ENCODE assay signal across 8 cellular contexts in genomic region chr5:56951946-56952691, GRCh38. TPM values are rescaled to one million over a fixed set of nuclear protein-coding genes. Genes with fewer than 3 reads are reported as not detected.
DNase-seq lines count a peak whose midpoint lies in the region; ATAC-seq and TF ChIP-seq lines count a peak whose summit lies in the region.

MIER3 (minus strand) TSS chr5:56952123; CDS start chr5:56952102, 21 bp downstream.

- intact Hi-C loops in heart left ventricle (cut with DNase I) (loop anchor here in 6 of 10 donors (2.0 to 5.0 kb wide), 6 partner anchors 40 to 269 kb away; partner anchors contain the start of genes GPBP1 (in 1 of the 6) and SETD9 (in 1 of the 6)), posterior vena cava (cut with DNase I) (no loop called here)

- no peaks in the 10 kb centered on the region for H3K9me3 Mint-ChIP-seq in activated naive CD8-positive, alpha-beta T cell treated with anti-CD3 and anti-CD28 coated beads, Interleukin-2, amount 10 ng/mL, durations not matched to agents 7 days and 5 days

- H3K36me3 ChIP-seq in heart left ventricle (peaks cover 0 to 25% (median 13%) of the 10 kb centered on the region in 9 donors), upper lobe of left lung (peaks cover 0 to 7% (median 0%) of the 10 kb centered on the region in 4 donors)

- no peaks in the 10 kb centered on the region for H3K36me3 Mint-ChIP-seq in activated naive CD8-positive, alpha-beta T cell treated with anti-CD3 and anti-CD28 coated beads, Interleukin-2, amount 10 ng/mL, durations not matched to agents 7 days and 5 days

- TF ChIP-seq POLR2A in heart left ventricle (IDR thresholded peaks at IDR 0.05) (no peak), upper lobe of left lung (IDR thresholded peaks at IDR 0.05) (peak in 2 of 4 donors; percentile 23 to 52)

- DNase-seq in GM04503 (ENCODE audit: low read depth), result peak; percentile 9
- DNase-seq in GOT3 (lab: John Stamatoyannopoulos, UW), result peak; percentile 44
- peak; percentile 22 for DNase-seq in LNCaP clone FGC (ENCODE audit: low read depth)
- peak; percentile 26 to 69 for DNase-seq in SW 1271 (lab: John Stamatoyannopoulos, UW)
- DNase-seq in activated naive CD8-positive, alpha-beta T cell treated with anti-CD3 and anti-CD28 coated beads, Interleukin-2, amount 10 ng/mL, durations not matched to agents 7 days and 5 days, result peak; percentile 87
- peak; percentile 85 to 88 (median 86) for DNase-seq in heart left ventricle
- peak; percentile 94 for DNase-seq in posterior vena cava (ENCODE audit: low spot score)
- peak; percentile 76 to 97 for DNase-seq in upper lobe of left lung

- peaks cover 14% of the 10 kb centered on the region for H3K4me1 Mint-ChIP-seq in activated naive CD8-positive, alpha-beta T cell treated with anti-CD3 and anti-CD28 coated beads, Interleukin-2, amount 10 ng/mL, durations not matched to agents 7 days and 5 days

- H3K4me3 ChIP-seq in LNCaP clone FGC (ENCODE audit: low read depth, low read length) (peak within 1 kb of the TSS; percentile 85), heart left ventricle (peak within 1 kb of the TSS; percentile 73 to 97 (median 88)), upper lobe of left lung (peak within 1 kb of the TSS; percentile 69 to 98 (median 90))

- peak; percentile 93 for ATAC-seq in activated naive CD8-positive, alpha-beta T cell treated with anti-CD3 and anti-CD28 coated beads, Interleukin-2, amount 10 ng/mL, durations not matched to agents 7 days and 5 days (ENCODE audit: low read depth)
- ATAC-seq in heart left ventricle, result peak; percentile 79 to 98 (median 94)
- peak; percentile 92 to 97 for ATAC-seq in upper lobe of left lung (ENCODE audit: low FRiP score in 2 of 2)

- H3K27ac Mint-ChIP-seq in activated naive CD8-positive, alpha-beta T cell treated with anti-CD3 and anti-CD28 coated beads, Interleukin-2, amount 10 ng/mL, durations not matched to agents 7 days and 5 days, result peak within 1 kb of the TSS; percentile 74

- peaks cover 0 to 24% (median 16%) of the 10 kb centered on the region in 12 donors for H3K4me1 ChIP-seq in heart left ventricle
- H3K4me1 ChIP-seq in upper lobe of left lung, result peaks cover 4 to 16% (median 9%) of the 10 kb centered on the region in 4 donors

- peak within 1 kb of the TSS; percentile 89 for H3K4me3 Mint-ChIP-seq in activated naive CD8-positive, alpha-beta T cell treated with anti-CD3 and anti-CD28 coated beads, Interleukin-2, amount 10 ng/mL, durations not matched to agents 7 days and 5 days

- peaks cover 38% of the 10 kb centered on the region for H3K27me3 Mint-ChIP-seq in activated naive CD8-positive, alpha-beta T cell treated with anti-CD3 and anti-CD28 coated beads, Interleukin-2, amount 10 ng/mL, durations not matched to agents 7 days and 5 days

- peak within 1 kb of the TSS; percentile 67 to 93 (median 84) for H3K27ac ChIP-seq in heart left ventricle
- peak within 1 kb of the TSS; percentile 83 to 94 (median 84) for H3K27ac ChIP-seq in upper lobe of left lung

- no peaks in the 10 kb centered on the region for H3K9me3 ChIP-seq in heart left ventricle
- H3K9me3 ChIP-seq in upper lobe of left lung, result no peaks in the 10 kb centered on the region

- 0 to 1% (median 1%) methylated on average over 22 to 89 of the region's 89 CpGs for WGBS in heart left ventricle, 4 donors
- 0% methylated on average over 22 to 24 of the region's 89 CpGs for WGBS in upper lobe of left lung, 2 donors

- POLR2A ChIA-PET in activated naive CD8-positive, alpha-beta T cell treated with anti-CD3 and anti-CD28 coated beads, Interleukin-2, amount 10 ng/mL, durations not matched to agents 7 days and 5 days (lab: Charles Lee), result no interaction called here

- H3K27me3 ChIP-seq in heart left ventricle, result peaks cover 0 to 20% (median 0%) of the 10 kb centered on the region in 9 donors
- no peaks in the 10 kb centered on the region for H3K27me3 ChIP-seq in upper lobe of left lung

- TF ChIP-seq EP300 in upper lobe of left lung (IDR thresholded peaks at IDR 0.05), result no peak

- TF ChIP-seq CTCF in LNCaP clone FGC (IDR thresholded peaks at IDR 0.05; ENCODE audit: control insufficient read depth, extremely low read depth, insufficient read depth), result no peak
- TF ChIP-seq CTCF in heart left ventricle (IDR thresholded peaks at IDR 0.05), result no peak
- TF ChIP-seq CTCF in upper lobe of left lung (IDR thresholded peaks at IDR 0.05), result peak in 1 of 6 experiments; percentile 3

RNA-seq across cellular contexts. Expression of gene MIER3, which starts in this region (rescaled TPM):
- total RNA-seq in activated naive CD8-positive, alpha-beta T cell treated with anti-CD3 and anti-CD28 coated beads, Interleukin-2, amount 10 ng/mL, durations not matched to agents 7 days and 5 days, result 10 to 100 TPM; 25.6 to 25.8 TPM
- total RNA-seq in heart left ventricle, result 10 to 100 TPM in 6 of 9 donors, 1 to 10 TPM in 3; 9.3 to 15.5 (median 10.8) TPM
- polyA plus RNA-seq in heart left ventricle, result 1 to 10 TPM; 3.9 to 5.4 TPM
- total RNA-seq in posterior vena cava, result 10 to 100 TPM; 20.9 to 21.0 TPM
- 10 to 100 TPM; 11.3 to 20.5 (median 12.6) TPM for total RNA-seq in upper lobe of left lung

Comparison
In these comparisons a context has a peak if more than half of its experiments do, and no peak if none do; other contexts are left out.
1. Peak in every context shown above with its lines: DNase-seq, ATAC-seq, H3K4me3 ChIP-seq and H3K27ac ChIP-seq.
2. DNase-seq: peak in every context shown above with its lines; median percentile 94 in posterior vena cava; 87 in activated naive CD8-positive, alpha-beta T cell treated with anti-CD3 and anti-CD28 coated beads, Interleukin-2, amount 10 ng/mL, durations not matched to agents 7 days and 5 days; 86 in upper lobe of left lung; 86 in heart left ventricle; 48 in SW 1271; 44 in GOT3; 22 in LNCaP clone FGC; 9 in GM04503.
3. intact Hi-C loops: an anchor here in heart left ventricle (2.0 to 5.0 kb wide); none called in posterior vena cava.